Comparison of ENCODE assay signal across 26 cellular contexts in genomic region chr2:229633546-229633945, GRCh38.
"Had no signal": no experiment of that assay in that cellular context is flagged by ENCODE, and none has a peak within 500 bp of the region (broad histone marks: within the 10 kb centered on the region; RNA-seq: fewer than 3 reads in every experiment).

No MANE protein-coding gene starts in this region.

- DNase-seq: activated CD4-positive, alpha-beta memory T cell treated with anti-CD3 and anti-CD28 coated beads, Interleukin-2, amount 10 ng/mL, durations not matched to agents 7 days and 5 days; activated CD4-positive, alpha-beta T cell treated with anti-CD3 and anti-CD28 coated beads for 36 hours; activated CD4-positive, alpha-beta T cell treated with anti-CD3 and anti-CD28 coated beads, Interleukin-2, amount 50 U/mL, for 1 hour; activated CD4-positive, CD25-positive, alpha-beta regulatory T cell; activated gamma-delta T cell; activated naive CD4-positive, alpha-beta T cell treated with anti-CD3 and anti-CD28 coated beads for 36 hours; activated T-cell treated with anti-CD3 and anti-CD28 coated beads for 4 hours; activated T-cell treated with anti-CD3 and anti-CD28 coated beads, Interleukin-2, amount 50 U/mL, for 48 hours; Kasumi-1; KBM-7; NCI-H1105 treated with DMSO at 0.1 percent for 48 hours; NCI-H1436 treated with DMSO at 0.1 percent for 48 hours; NCI-H187; NCI-H2081; NCI-H2171; NCI-H2227 treated with DMSO at 0.1 percent for 48 hours; NCI-H446 treated with DMSO at 0.1 percent for 48 hours; NCI-H524 treated with DMSO at 0.1 percent for 48 hours; NCI-H748 treated with DMSO at 0.1 percent for 48 hours; NK-92 treated with Interleukin-12 subunit alpha and Interleukin-12 subunit beta, amount 100 ng/mL, for 24 hours; PC-3; SHP77 treated with DMSO at 0.1 percent for 48 hours; T-helper 17 cell; T-helper 9 cell had no signal

- H3K36me3 Mint-ChIP-seq: activated naive CD8-positive, alpha-beta T cell had no signal

- H3K4me3 Mint-ChIP-seq: activated CD4-positive, alpha-beta memory T cell treated with anti-CD3 and anti-CD28 coated beads, Interleukin-2, amount 10 ng/mL, durations not matched to agents 7 days and 5 days; activated CD4-positive, alpha-beta T cell treated with anti-CD3 and anti-CD28 coated beads for 36 hours; activated naive CD4-positive, alpha-beta T cell treated with anti-CD3 and anti-CD28 coated beads for 36 hours; activated naive CD8-positive, alpha-beta T cell; activated T-helper 17 cell treated with anti-CD3 and anti-CD28 coated beads, Interleukin-2, amount 50 U/mL, for 72 hours; T-helper 17 cell had no signal

- ATAC-seq: activated CD4-positive, alpha-beta T cell treated with anti-CD3 and anti-CD28 coated beads for 36 hours; activated T-helper 17 cell treated with anti-CD3 and anti-CD28 coated beads, Interleukin-2, amount 50 U/mL, for 72 hours; PC-3; T-helper 17 cell had no signal

- H3K27ac Mint-ChIP-seq: activated CD4-positive, alpha-beta memory T cell treated with anti-CD3 and anti-CD28 coated beads, Interleukin-2, amount 10 ng/mL, durations not matched to agents 7 days and 5 days; activated CD4-positive, alpha-beta T cell treated with anti-CD3 and anti-CD28 coated beads for 36 hours; activated naive CD4-positive, alpha-beta T cell treated with anti-CD3 and anti-CD28 coated beads for 36 hours; activated naive CD8-positive, alpha-beta T cell; activated T-helper 17 cell treated with anti-CD3 and anti-CD28 coated beads, Interleukin-2, amount 50 U/mL, for 72 hours; T-helper 17 cell had no signal

- H3K4me1 Mint-ChIP-seq: activated CD4-positive, alpha-beta memory T cell treated with anti-CD3 and anti-CD28 coated beads, Interleukin-2, amount 10 ng/mL, durations not matched to agents 7 days and 5 days; activated CD4-positive, alpha-beta T cell treated with anti-CD3 and anti-CD28 coated beads for 36 hours; activated T-helper 17 cell treated with anti-CD3 and anti-CD28 coated beads, Interleukin-2, amount 50 U/mL, for 72 hours had no signal

- H3K9me3 Mint-ChIP-seq: activated CD4-positive, alpha-beta memory T cell treated with anti-CD3 and anti-CD28 coated beads, Interleukin-2, amount 10 ng/mL, durations not matched to agents 7 days and 5 days; activated naive CD4-positive, alpha-beta T cell treated with anti-CD3 and anti-CD28 coated beads for 36 hours; activated T-helper 17 cell treated with anti-CD3 and anti-CD28 coated beads, Interleukin-2, amount 50 U/mL, for 72 hours had no signal
